In genomic region chr6:35050988-35051330, GRCh38 we compare ENCODE assay signal across 15 cellular contexts.
A peak's percentile ranks its signal among the peaks of the same experiment; 100 is the strongest.
DNase-seq lines count a peak whose midpoint lies in the region; ATAC-seq and TF ChIP-seq lines count a peak whose summit lies in the region.
"Had no signal": no experiment of that assay in that cellular context is flagged by ENCODE, and none has a peak within 500 bp of the region (broad histone marks: within the 10 kb centered on the region; RNA-seq: fewer than 3 reads in every experiment).

No MANE protein-coding gene starts in this region.

- H3K36me3 ChIP-seq in left ventricle myocardium inferior = peaks cover 35% of the 10 kb centered on the region
- H3K36me3 ChIP-seq in right atrium auricular region = peaks cover 18% of the 10 kb centered on the region
- H3K36me3 ChIP-seq in skeletal muscle tissue (ENCODE audit: control insufficient read depth in 3 of 3, insufficient read depth in 3 of 3, low read length in 3 of 3) = peaks cover 7 to 19% (median 17%) of the 10 kb centered on the region in 3 donors
- H3K36me3 ChIP-seq in vagina = peaks cover 0 to 6% of the 10 kb centered on the region in 2 donors
- H3K36me3 ChIP-seq: uterus had no signal

- H3K9me3 ChIP-seq in left ventricle myocardium inferior (replicated peaks) (no peaks in the 10 kb centered on the region), right atrium auricular region (no peaks in the 10 kb centered on the region), skeletal muscle tissue (ENCODE audit: control insufficient read depth in 3 of 3, low read length in 3 of 3) (no peaks in the 10 kb centered on the region), vagina (no peaks in the 10 kb centered on the region)
- H3K9me3 ChIP-seq: uterus had no signal

- intact Hi-C loops in left ventricle myocardium inferior (cut with micrococcal nuclease) = no loop called here
- intact Hi-C loops in Right ventricle myocardium superior (cut with DNase I) = no loop called here
- intact Hi-C loops in vagina (cut with DNase I) = no loop called here

- H3K9ac ChIP-seq in skeletal muscle tissue (ENCODE audit: low read depth in 1 of 3, low read length in 3 of 3) = peak overlapping the region in 1 of 3 donors; percentile 41

- TF ChIP-seq CTCF in left ventricle myocardium inferior (IDR thresholded peaks at IDR 0.05; ENCODE audit: borderline replicate concordance) = no peak
- TF ChIP-seq CTCF in right atrium auricular region (IDR thresholded peaks at IDR 0.05) = no peak
- no peak for TF ChIP-seq CTCF in vagina (IDR thresholded peaks at IDR 0.05)

- H3K4me1 ChIP-seq in left ventricle myocardium inferior (peaks cover 97% of the 10 kb centered on the region), right atrium auricular region (peaks cover 0 to 97% of the 10 kb centered on the region in 2 donors), skeletal muscle tissue (ENCODE audit: control insufficient read depth in 3 of 3, insufficient read depth in 3 of 3, low read length in 3 of 3) (peaks cover 44 to 58% (median 55%) of the 10 kb centered on the region in 3 donors), vagina (peaks cover 73% of the 10 kb centered on the region)

- no peak for TF ChIP-seq POLR2A in vagina (IDR thresholded peaks at IDR 0.05)

- ATAC-seq in Right ventricle myocardium superior (ENCODE audit: poor library complexity) (no peak), GM21737 (IDR thresholded peaks at IDR 0.05; ENCODE audit: unreplicated experiment) (no peak), GM19397 (IDR thresholded peaks at IDR 0.05; ENCODE audit: unreplicated experiment) (no peak)
- ATAC-seq: activated naive CD4-positive, alpha-beta T cell treated with anti-CD3 and anti-CD28 coated beads, Interleukin-2, amount 50 U/mL, for 72 hours; CD8-positive, alpha-beta T cell had no signal

- no peak overlapping the region for H3K4me3 ChIP-seq in left ventricle myocardium inferior
- no peak overlapping the region for H3K4me3 ChIP-seq in right atrium auricular region
- no peak overlapping the region for H3K4me3 ChIP-seq in skeletal muscle tissue (ENCODE audit: low read length in 3 of 3)
- no peak overlapping the region for H3K4me3 ChIP-seq in vagina
- H3K4me3 ChIP-seq: uterus had no signal

- no peaks in the 10 kb centered on the region for H3K27me3 ChIP-seq in left ventricle myocardium inferior (ENCODE audit: low read depth)
- H3K27me3 ChIP-seq in right atrium auricular region = no peaks in the 10 kb centered on the region
- H3K27me3 ChIP-seq in skeletal muscle tissue (ENCODE audit: control insufficient read depth in 3 of 3, insufficient read depth in 3 of 3, low read length in 3 of 3) = no peaks in the 10 kb centered on the region
- no peaks in the 10 kb centered on the region for H3K27me3 ChIP-seq in vagina
- H3K27me3 ChIP-seq: uterus had no signal

- no peak for DNase-seq in left ventricle myocardium inferior
- DNase-seq in Right ventricle myocardium superior = no peak
- DNase-seq in right atrium auricular region (ENCODE audit: low spot score) = no peak
- no peak for DNase-seq in vagina (ENCODE audit: extremely low spot score in 2 of 2)
- no peak for DNase-seq in inferior parietal cortex (ENCODE audit: extremely low spot score)
- DNase-seq: activated CD4-positive, alpha-beta T cell treated with anti-CD3 and anti-CD28 coated beads, Interleukin-2, amount 50 U/mL, for 4 hours; activated T-cell treated with anti-CD3 and anti-CD28 coated beads, Interleukin-2, amount 50 U/mL, for 24 hours; CD8-positive, alpha-beta T cell; KG1; NCI-H1436 treated with DMSO at 0.1 percent for 48 hours; uterus had no signal

- H3K27ac ChIP-seq in left ventricle myocardium inferior (replicated peaks) (peak overlapping the region; percentile 92), right atrium auricular region (peak overlapping the region; percentile 69 to 85), skeletal muscle tissue (ENCODE audit: low read depth, low read length) (peak overlapping the region; percentile 67), vagina (peak overlapping the region; percentile 80)
